In the genomic region with DNA sequence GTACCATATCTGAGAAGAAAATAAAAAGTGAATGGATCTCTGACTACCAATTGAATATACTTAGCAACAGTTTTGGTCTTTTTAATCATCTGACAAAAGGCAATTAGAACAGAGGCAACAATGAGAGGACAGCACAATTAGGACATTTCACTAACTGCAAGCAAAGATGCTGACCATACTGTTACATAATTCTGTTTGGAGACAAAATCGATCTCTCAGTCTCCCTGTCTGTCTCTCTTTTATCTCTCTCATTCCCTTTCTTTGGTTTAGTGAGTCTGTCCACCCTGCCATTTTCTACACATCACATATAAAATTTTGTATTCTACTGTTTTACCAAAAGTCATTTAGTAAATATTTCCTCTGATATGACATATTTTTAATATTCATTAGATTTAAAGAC, we compare ENCODE assay signal across 26 cellular contexts. TPM values are rescaled to one million over a fixed set of nuclear protein-coding genes. Genes with fewer than 3 reads are reported as not detected.
A peak's percentile ranks its signal among the peaks of the same experiment; 100 is the strongest.
DNase-seq lines count a peak whose midpoint lies in the region; ATAC-seq, FAIRE-seq and TF ChIP-seq lines count a peak whose summit lies in the region.
"Had no signal": no experiment of that assay in that cellular context is flagged by ENCODE, and none has a peak within 500 bp of the region (broad histone marks: within the 10 kb centered on the region; RNA-seq: fewer than 3 reads in every experiment).

No MANE protein-coding gene starts in this region.

- no peaks in the 10 kb centered on the region for H3K36me3 ChIP-seq in HepG2 (replicated peaks in 1 of 2; ENCODE audit: control insufficient read depth in 1 of 2, insufficient read depth in 2 of 2, low read length in 2 of 2)
- peaks cover 0 to 2% (median under 1%) of the 10 kb centered on the region in 4 donors for H3K36me3 ChIP-seq in right lobe of liver
- no peaks in the 10 kb centered on the region for H3K36me3 ChIP-seq in kidney (ENCODE audit: control insufficient read depth in 1 of 2, insufficient read depth in 2 of 2, low read length in 2 of 2)
- H3K36me3 ChIP-seq: BE2C, BLaER1 had no signal

- no peak overlapping the region for H2AFZ ChIP-seq in HepG2 (ENCODE audit: low read length)

- TF ChIP-seq CTCF in HepG2 (CRISPR knock-in tag; IDR thresholded peaks at IDR 0.05) (no peak), right lobe of liver (IDR thresholded peaks at IDR 0.05) (no peak), kidney (IDR thresholded peaks at IDR 0.05; ENCODE audit: borderline replicate concordance, extremely low read depth, insufficient read depth) (no peak)

- H4K20me1 ChIP-seq in HepG2 (ENCODE audit: insufficient read depth, low read length), result no peaks in the 10 kb centered on the region
- H4K20me1 ChIP-seq: BLaER1 had no signal

- no peak overlapping the region for H3K27ac ChIP-seq in HepG2 (ENCODE audit: extremely low read length, insufficient read depth, low read length)
- peak overlapping the region in 1 of 3 donors; percentile 88 for H3K27ac ChIP-seq in right lobe of liver
- H3K27ac ChIP-seq in kidney (ENCODE audit: low read depth in 2 of 2, low read length in 2 of 2), result no peak overlapping the region
- H3K27ac ChIP-seq: BLaER1 had no signal

- no peaks in the 10 kb centered on the region for H3K79me2 ChIP-seq in HepG2 (ENCODE audit: insufficient read depth, low read length)

- peaks cover 15% of the 10 kb centered on the region for H3K9me3 ChIP-seq in HepG2 (ENCODE audit: low read length)
- no peaks in the 10 kb centered on the region for H3K9me3 ChIP-seq in right lobe of liver
- peaks cover 0 to 6% of the 10 kb centered on the region in 2 donors for H3K9me3 ChIP-seq in kidney (ENCODE audit: control insufficient read depth in 1 of 2, low read length in 2 of 2)
- H3K9me3 ChIP-seq: BE2C had no signal

- H3K27me3 ChIP-seq in HepG2 (ENCODE audit: control insufficient read depth in 1 of 2, insufficient read depth in 2 of 2, low read length in 2 of 2) (no peaks in the 10 kb centered on the region), right lobe of liver (no peaks in the 10 kb centered on the region)
- H3K27me3 ChIP-seq: BE2C, BLaER1 had no signal

- TF ChIP-seq POLR2A in HepG2 (IDR thresholded peaks at IDR 0.05; ENCODE audit: insufficient read depth in 1 of 2, low read depth in 2 of 2, low read length in 2 of 2), result no peak
- no peak for TF ChIP-seq POLR2A in right lobe of liver (IDR thresholded peaks at IDR 0.05)

- POLR2A ChIA-PET in HepG2 (lab: Yijun Ruan, JAX), result no interaction called here

- TF ChIP-seq EP300 in HepG2 (IDR thresholded peaks at IDR 0.05; ENCODE audit: low read depth in 2 of 2, low read length in 2 of 2) (no peak), HepG2 (CRISPR knock-in tag; IDR thresholded peaks at IDR 0.05; ENCODE audit: borderline replicate concordance) (no peak)

- H3K4me3 ChIP-seq in HepG2 (replicated peaks in 1 of 3; ENCODE audit: insufficient read depth in 1 of 3, low read depth in 2 of 3, low read length in 3 of 3) (no peak overlapping the region), right lobe of liver (no peak overlapping the region), kidney (ENCODE audit: low read length in 2 of 2) (no peak overlapping the region)
- H3K4me3 ChIP-seq: BLaER1 had no signal

- no TSS peak for BruUV-seq in HepG2 (replicated peaks; lab: Mats Ljungman, UMichigan)

- H3K9ac ChIP-seq in HepG2 (ENCODE audit: insufficient read depth, low read depth, low read length), result no peak overlapping the region
- H3K9ac ChIP-seq in kidney (ENCODE audit: low read length in 2 of 2), result no peak overlapping the region
- H3K9ac ChIP-seq: BLaER1 had no signal

- ATAC-seq in left lobe of liver, result peak; percentile 52
- no peak for ATAC-seq in HepG2
- ATAC-seq in right lobe of liver, result peak; percentile 38 to 63 (median 48)

- WGBS in HepG2 (ENCODE audit: low lambda C conversion rate), result 42% methylated on average over 1 of the region's 1 CpG
- 29% methylated on average over 1 of the region's 1 CpG for WGBS in right lobe of liver (ENCODE audit: insufficient coverage, low coverage, low lambda C conversion rate, missing lambda C conversion rate)

- no peak for TF ChIP-seq RAD21 in HepG2 (CRISPR knock-in tag; IDR thresholded peaks at IDR 0.05)

- peaks cover 33% of the 10 kb centered on the region for H3K4me1 ChIP-seq in HepG2 (ENCODE audit: insufficient read depth, low read length)
- H3K4me1 ChIP-seq in right lobe of liver, result peaks cover 0 to 23% (median 2%) of the 10 kb centered on the region in 4 donors
- H3K4me1 ChIP-seq in kidney (ENCODE audit: control insufficient read depth in 1 of 2, insufficient read depth in 1 of 2, low read depth in 1 of 2, low read length in 2 of 2), result peaks cover 0 to 4% of the 10 kb centered on the region in 2 donors
- H3K4me1 ChIP-seq: BLaER1 had no signal

- FAIRE-seq in HepG2 (lab: Jason Lieb, UNC) (peak; percentile 46), kidney (lab: Jason Lieb, UNC) (no peak)
- FAIRE-seq: A204.1, G401.6, GM12891, GM19239 had no signal

- CTCF ChIA-PET in HepG2 (lab: Yijun Ruan, JAX; ENCODE audit: low intra/inter-chr PET ratio, low total read pairs), result no interaction called here

- no peak for DNase-seq in left lobe of liver (ENCODE audit: low spot score)
- DNase-seq in HepG2 (ENCODE audit: low spot score), result no peak
- DNase-seq in right lobe of liver, result no peak
- no peak for DNase-seq in kidney
- no peak for DNase-seq in DMS79 treated with DMSO at 0.1 percent for 48 hours (lab: John Stamatoyannopoulos, UW)
- DNase-seq: 8988T; ACHN; BE2C; C1 segment of cervical spinal cord; CD4-positive, alpha-beta memory T cell; CD4-positive, CD25-positive, alpha-beta regulatory T cell; CD8-positive, alpha-beta memory T cell; COR-L47; DMS 273 treated with DMSO at 0.1 percent for 48 hours; DMS153; DMS53; DMS79; GF-D8 had no signal

- intact Hi-C loops in HepG2 (cut with micrococcal nuclease; ENCODE audit: unreplicated experiment) (no loop called here), right lobe of liver (cut with DNase I) (no loop called here), kidney (cut with DNase I) (no loop called here)

- no peak overlapping the region for H3K4me2 ChIP-seq in HepG2 (ENCODE audit: low read depth, low read length)
- H3K4me2 ChIP-seq: BLaER1 had no signal

- in situ Hi-C loops in HepG2 (cut with HindIII; ENCODE audit: extremely low pct_ligation_motif_present, low pct_unique_long_range_greater_than_20kb), result no loop called here

RNA-seq across cellular contexts. Expression of a gene that starts 2.2 kb away (rescaled TPM):
- total RNA-seq in left lobe of liver (208 TPM), HepG2 (2016; rRNA removed; fragmentation: Illumina TruSeq; extraction: Trizol) (0.79 and 1.8 TPM in 2 replicates), right lobe of liver (100 to 1,000 TPM; 129 to 320 (median 169) TPM), kidney (not detected)
- total RNA-seq in HepG2 (2016; cell fraction: cytosol; rRNA removed; fragmentation: Illumina TruSeq; extraction: Trizol; ENCODE audit: low read depth), result 0.18 and 0.30 TPM in 2 replicates
- total RNA-seq in HepG2 (2016; cell fraction: insoluble cytoplasmic fraction; rRNA removed; fragmentation: Illumina TruSeq; extraction: Trizol), result 0.67 and 1.9 TPM in 2 replicates
- total RNA-seq in HepG2 (2016; cell fraction: membrane; rRNA removed; fragmentation: Illumina TruSeq; extraction: Trizol), result 0.31 and 0.34 TPM in 2 replicates
- total RNA-seq in HepG2 (2016; cell fraction: nucleus; rRNA removed; fragmentation: Illumina TruSeq; extraction: Trizol), result 4.4 and 4.6 TPM in 2 replicates
- polyA plus RNA-seq in HepG2 (2011; rRNA removed) (0.13 TPM in 2 replicates), kidney (ENCODE audit: insufficient read depth, low read depth, low replicate concordance) (30.8 TPM)
- 0.08 TPM in 1 of 2 replicates, not detected in the other for polyA plus RNA-seq in HepG2 (2011; cell fraction: cytosol; rRNA removed)
- polyA plus RNA-seq in HepG2 (2011; cell fraction: nucleus; rRNA removed), result 0.09 and 0.21 TPM in 2 replicates
- 0.15 and 0.17 TPM in 2 replicates for polyA plus RNA-seq in HepG2 (2012)
- polyA plus RNA-seq in HepG2 (2016; cell fraction: cytosol; fragmentation: Illumina TruSeq; extraction: Trizol; ENCODE audit: low read depth), result 0.18 and 0.36 TPM in 2 replicates
- 0.75 and 1.1 TPM in 2 replicates for polyA plus RNA-seq in HepG2 (2016; cell fraction: insoluble cytoplasmic fraction; fragmentation: Illumina TruSeq; extraction: Trizol; ENCODE audit: low read depth)
- 0.37 and 0.42 TPM in 2 replicates for polyA plus RNA-seq in HepG2 (2016; cell fraction: membrane; fragmentation: Illumina TruSeq; extraction: Trizol; ENCODE audit: low read depth)
- polyA plus RNA-seq in HepG2 (2016; cell fraction: nucleus; fragmentation: Illumina TruSeq; extraction: Trizol; ENCODE audit: insufficient read depth, low read depth), result 7.2 and 7.4 TPM in 2 replicates
- not detected in 2 replicates for polyA minus RNA-seq in HepG2 (2011; rRNA and poly(A)+ RNA removed; ENCODE audit: low replicate concordance)
- not detected in 2 replicates for polyA minus RNA-seq in HepG2 (2011; cell fraction: cytosol; rRNA and poly(A)+ RNA removed)
- 0.13 and 0.25 TPM in 2 replicates for polyA minus RNA-seq in HepG2 (2011; cell fraction: nucleus; rRNA and poly(A)+ RNA removed)
- total RNA-seq: A673; CD4-positive, alpha-beta memory T cell; CD4-positive, CD25-positive, alpha-beta regulatory T cell; CD8-positive, alpha-beta memory T cell had no signal
- polyA plus RNA-seq: AG04450; CD14-positive monocyte; CD4-positive, alpha-beta memory T cell; CD4-positive, CD25-positive, alpha-beta regulatory T cell; CD8-positive, alpha-beta memory T cell had no signal

RNA-seq across cellular contexts. Expression of a gene that starts 43.3 kb away (rescaled TPM):
- total RNA-seq in left lobe of liver (3.3 TPM), HepG2 (2016; rRNA removed; fragmentation: Illumina TruSeq; extraction: Trizol) (4,406 and 9,434 TPM in 2 replicates), right lobe of liver (1 to 10 TPM in 4 of 6 experiments, under 1 TPM in 1, not detected in 1; 0.78 to 3.8 (median 3.4) TPM), kidney (not detected)
- total RNA-seq in HepG2 (2016; cell fraction: cytosol; rRNA removed; fragmentation: Illumina TruSeq; extraction: Trizol; ENCODE audit: low read depth), result 859 and 984 TPM in 2 replicates
- 4,328 and 8,879 TPM in 2 replicates for total RNA-seq in HepG2 (2016; cell fraction: insoluble cytoplasmic fraction; rRNA removed; fragmentation: Illumina TruSeq; extraction: Trizol)
- 1,470 and 1,653 TPM in 2 replicates for total RNA-seq in HepG2 (2016; cell fraction: membrane; rRNA removed; fragmentation: Illumina TruSeq; extraction: Trizol)
- total RNA-seq in HepG2 (2016; cell fraction: nucleus; rRNA removed; fragmentation: Illumina TruSeq; extraction: Trizol), result 6,106 and 7,724 TPM in 2 replicates
- polyA plus RNA-seq in HepG2 (2011; rRNA removed) (12,657 and 13,105 TPM in 2 replicates), kidney (ENCODE audit: insufficient read depth, low read depth, low replicate concordance) (11.6 TPM)
- polyA plus RNA-seq in HepG2 (2011; cell fraction: cytosol; rRNA removed), result 10,032 and 12,863 TPM in 2 replicates
- 3,859 and 4,411 TPM in 2 replicates for polyA plus RNA-seq in HepG2 (2011; cell fraction: nucleus; rRNA removed)
- polyA plus RNA-seq in HepG2 (2012), result 15,767 and 21,683 TPM in 2 replicates
- 881 and 929 TPM in 2 replicates for polyA plus RNA-seq in HepG2 (2016; cell fraction: cytosol; fragmentation: Illumina TruSeq; extraction: Trizol; ENCODE audit: low read depth)
- polyA plus RNA-seq in HepG2 (2016; cell fraction: insoluble cytoplasmic fraction; fragmentation: Illumina TruSeq; extraction: Trizol; ENCODE audit: low read depth), result 4,042 and 4,098 TPM in 2 replicates
- 1,126 and 1,308 TPM in 2 replicates for polyA plus RNA-seq in HepG2 (2016; cell fraction: membrane; fragmentation: Illumina TruSeq; extraction: Trizol; ENCODE audit: low read depth)
- 10,518 and 11,638 TPM in 2 replicates for polyA plus RNA-seq in HepG2 (2016; cell fraction: nucleus; fragmentation: Illumina TruSeq; extraction: Trizol; ENCODE audit: insufficient read depth, low read depth)
- polyA minus RNA-seq in HepG2 (2011; rRNA and poly(A)+ RNA removed; ENCODE audit: low replicate concordance), result 1.4 and 2,561 TPM in 2 replicates
- polyA minus RNA-seq in HepG2 (2011; cell fraction: cytosol; rRNA and poly(A)+ RNA removed), result 2,774 and 4,050 TPM in 2 replicates
- polyA minus RNA-seq in HepG2 (2011; cell fraction: nucleus; rRNA and poly(A)+ RNA removed), result 1,510 and 2,631 TPM in 2 replicates
- total RNA-seq: A673; CD4-positive, alpha-beta memory T cell; CD4-positive, CD25-positive, alpha-beta regulatory T cell; CD8-positive, alpha-beta memory T cell had no signal
- polyA plus RNA-seq: CD14-positive monocyte; CD4-positive, alpha-beta memory T cell; CD4-positive, CD25-positive, alpha-beta regulatory T cell; CD8-positive, alpha-beta memory T cell had no signal

Comparison
In these comparisons a context has a peak if more than half of its experiments do, and no peak if none do; other contexts are left out.
1. RNA of a gene that starts 2.2 kb away (total RNA-seq): 208 TPM in left lobe of liver (single experiment) and 129 to 320 TPM in right lobe of liver; 0.18 to 4.6 TPM in HepG2 and not detected in kidney (single experiment); every median in the first group is over 10 times any median in the second.
2. RNA of a gene that starts 43.3 kb away (total RNA-seq): 859 to 9,434 TPM in HepG2; 0.78 to 3.8 TPM in right lobe of liver, 3.3 TPM in left lobe of liver (single experiment) and not detected in kidney (single experiment); every median in the first group is over 100 times any median in the second.